In the genomic region with DNA sequence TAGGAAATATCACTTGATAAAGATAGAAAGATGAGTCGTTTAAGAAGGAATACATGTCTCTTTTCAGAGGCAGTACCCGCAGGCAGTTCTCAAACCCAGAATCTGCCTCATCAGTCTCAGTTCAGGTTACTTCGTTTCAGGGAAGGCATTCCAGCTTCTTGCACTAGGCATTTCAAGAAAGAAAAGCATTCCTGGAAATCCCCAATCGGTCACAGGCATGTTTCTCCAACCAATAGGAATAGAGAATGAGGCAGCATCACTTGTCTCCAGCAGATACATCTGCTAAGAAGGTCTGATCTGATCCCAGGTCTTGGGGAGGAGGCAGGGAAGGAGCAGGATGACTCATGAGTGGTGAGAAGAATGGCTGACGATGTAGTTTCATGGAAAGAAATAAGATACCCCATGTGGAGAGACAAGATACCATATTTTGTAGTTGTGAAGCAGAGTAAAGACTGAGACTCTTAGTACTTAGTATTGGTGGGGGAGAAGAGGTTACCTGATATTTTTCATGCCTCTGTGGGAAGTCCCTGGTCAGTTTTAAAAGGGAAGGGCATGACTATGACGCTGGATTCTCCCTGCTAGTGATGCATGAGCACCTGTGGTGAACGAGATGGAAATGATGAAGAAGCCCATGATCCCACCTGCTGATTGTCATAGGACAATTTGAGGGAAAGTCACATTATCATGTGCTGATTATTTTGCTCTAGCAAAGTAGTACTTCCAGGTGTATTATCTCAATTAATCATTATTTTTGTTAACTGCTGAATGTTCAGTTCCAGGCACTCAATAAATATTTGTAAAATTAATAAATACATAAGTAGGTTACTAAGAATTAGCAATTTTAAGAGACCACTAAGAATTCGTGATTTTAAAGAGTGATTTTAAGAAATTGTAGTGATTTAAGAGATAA, we compare ENCODE assay signal across 8 cellular contexts. TPM values are rescaled to one million over a fixed set of nuclear protein-coding genes. Genes with fewer than 3 reads are reported as not detected.
DNase-seq lines count a peak whose midpoint lies in the region; ATAC-seq and TF ChIP-seq lines count a peak whose summit lies in the region.

No MANE protein-coding gene starts in this region.

- peak overlapping the region in 1 of 4 donors; percentile 73 for H3K27ac ChIP-seq in body of pancreas
- H3K27ac ChIP-seq in iPS DF 6.9 (ENCODE audit: low read length), result no peak overlapping the region
- H3K27ac ChIP-seq in skin epidermis, result peak overlapping the region in 17 of 21 experiments; percentile 49 to 90 (median 64)

- ATAC-seq in GM21526 (IDR thresholded peaks at IDR 0.05; ENCODE audit: low FRiP score, unreplicated experiment), result peak; percentile 78
- ATAC-seq in SK-N-SH treated with all-trans-retinoic acid at 6 μM for 48 hours, result peak; percentile 100
- peak; percentile 96 for ATAC-seq in body of pancreas

- WGBS in body of pancreas, 2 donors, result 4 to 8% methylated on average over 8 of the region's 8 CpGs
- WGBS in iPS DF 6.9 (ENCODE audit: insufficient coverage, insufficient read length), result 100% methylated on average over 1 of the region's 8 CpGs

- TF ChIP-seq POLR2A in body of pancreas (IDR thresholded peaks at IDR 0.05), result no peak

- TF ChIP-seq CTCF in body of pancreas (IDR thresholded peaks at IDR 0.05), result no peak

- H3K9me3 ChIP-seq in body of pancreas (no peaks in the 10 kb centered on the region), iPS DF 6.9 (ENCODE audit: control insufficient read depth, insufficient read depth, low read length) (no peaks in the 10 kb centered on the region)

- DNase-seq in GM04503 (ENCODE audit: low read depth) (peak; percentile 68), HT-29 (ENCODE audit: low spot score) (peak; percentile 90), body of pancreas (peak in 3 of 4 donors; percentile 32 to 54 (median 38)), iPS DF 6.9 (ENCODE audit: low read depth, low spot score) (peak; percentile 90), cortex of kidney (lab: John Stamatoyannopoulos, UW) (no peak)

- no peaks in the 10 kb centered on the region for H3K4me1 ChIP-seq in body of pancreas
- H3K4me1 ChIP-seq in iPS DF 6.9 (ENCODE audit: control insufficient read depth, insufficient read depth, low read length), result peaks cover 1% of the 10 kb centered on the region; the same call in 1 of the 2 replicates

- H3K4me3 ChIP-seq in body of pancreas (no peak overlapping the region), iPS DF 6.9 (ENCODE audit: low read length) (no peak overlapping the region), skin epidermis (peak overlapping the region in 1 of 7 experiments; percentile 15)

- H3K27me3 ChIP-seq in body of pancreas (no peaks in the 10 kb centered on the region), iPS DF 6.9 (ENCODE audit: control insufficient read depth, insufficient read depth, low read length) (no peaks in the 10 kb centered on the region)

- no peaks in the 10 kb centered on the region for H3K36me3 ChIP-seq in body of pancreas (replicated peaks in 1 of 2; ENCODE audit: insufficient read depth in 1 of 2, low read depth in 2 of 2)
- no peaks in the 10 kb centered on the region for H3K36me3 ChIP-seq in iPS DF 6.9 (ENCODE audit: control insufficient read depth, insufficient read depth, low read length)

- intact Hi-C loops in body of pancreas (cut with DNase I), result no loop called here

TF ChIP-seq in SK-N-SH treated with all-trans-retinoic acid at 6 μM for 48 hours, 23 proteins besides CTCF, POLR2A, EP300 and RAD21:
- TF ChIP-seq ZC3H10 (CRISPR knock-in tag; IDR thresholded peaks at IDR 0.05), result no peak
- TF ChIP-seq ISL1 (CRISPR knock-in tag; IDR thresholded peaks at IDR 0.05), result no peak
- TF ChIP-seq, protein P1, sequence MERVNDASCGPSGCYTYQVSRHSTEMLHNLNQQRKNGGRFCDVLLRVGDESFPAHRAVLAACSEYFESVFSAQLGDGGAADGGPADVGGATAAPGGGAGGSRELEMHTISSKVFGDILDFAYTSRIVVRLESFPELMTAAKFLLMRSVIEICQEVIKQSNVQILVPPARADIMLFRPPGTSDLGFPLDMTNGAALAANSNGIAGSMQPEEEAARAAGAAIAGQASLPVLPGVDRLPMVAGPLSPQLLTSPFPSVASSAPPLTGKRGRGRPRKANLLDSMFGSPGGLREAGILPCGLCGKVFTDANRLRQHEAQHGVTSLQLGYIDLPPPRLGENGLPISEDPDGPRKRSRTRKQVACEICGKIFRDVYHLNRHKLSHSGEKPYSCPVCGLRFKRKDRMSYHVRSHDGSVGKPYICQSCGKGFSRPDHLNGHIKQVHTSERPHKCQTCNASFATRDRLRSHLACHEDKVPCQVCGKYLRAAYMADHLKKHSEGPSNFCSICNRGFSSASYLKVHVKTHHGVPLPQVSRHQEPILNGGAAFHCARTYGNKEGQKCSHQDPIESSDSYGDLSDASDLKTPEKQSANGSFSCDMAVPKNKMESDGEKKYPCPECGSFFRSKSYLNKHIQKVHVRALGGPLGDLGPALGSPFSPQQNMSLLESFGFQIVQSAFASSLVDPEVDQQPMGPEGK (CRISPR knock-in tag; IDR thresholded peaks at IDR 0.05; ENCODE audit: borderline replicate concordance), result no peak
- TF ChIP-seq ZFP30 (CRISPR knock-in tag; IDR thresholded peaks at IDR 0.05), result no peak
- no peak for TF ChIP-seq OSR1 (CRISPR knock-in tag; IDR thresholded peaks at IDR 0.05)
- no peak for TF ChIP-seq GLIS3 (CRISPR knock-in tag; IDR thresholded peaks at IDR 0.05)
- no peak for TF ChIP-seq TCF4 (CRISPR knock-in tag; IDR thresholded peaks at IDR 0.05; ENCODE audit: borderline replicate concordance)
- TF ChIP-seq ARNTL (CRISPR knock-in tag; IDR thresholded peaks at IDR 0.05; ENCODE audit: borderline replicate concordance, low read depth), result no peak
- TF ChIP-seq, protein P2, sequence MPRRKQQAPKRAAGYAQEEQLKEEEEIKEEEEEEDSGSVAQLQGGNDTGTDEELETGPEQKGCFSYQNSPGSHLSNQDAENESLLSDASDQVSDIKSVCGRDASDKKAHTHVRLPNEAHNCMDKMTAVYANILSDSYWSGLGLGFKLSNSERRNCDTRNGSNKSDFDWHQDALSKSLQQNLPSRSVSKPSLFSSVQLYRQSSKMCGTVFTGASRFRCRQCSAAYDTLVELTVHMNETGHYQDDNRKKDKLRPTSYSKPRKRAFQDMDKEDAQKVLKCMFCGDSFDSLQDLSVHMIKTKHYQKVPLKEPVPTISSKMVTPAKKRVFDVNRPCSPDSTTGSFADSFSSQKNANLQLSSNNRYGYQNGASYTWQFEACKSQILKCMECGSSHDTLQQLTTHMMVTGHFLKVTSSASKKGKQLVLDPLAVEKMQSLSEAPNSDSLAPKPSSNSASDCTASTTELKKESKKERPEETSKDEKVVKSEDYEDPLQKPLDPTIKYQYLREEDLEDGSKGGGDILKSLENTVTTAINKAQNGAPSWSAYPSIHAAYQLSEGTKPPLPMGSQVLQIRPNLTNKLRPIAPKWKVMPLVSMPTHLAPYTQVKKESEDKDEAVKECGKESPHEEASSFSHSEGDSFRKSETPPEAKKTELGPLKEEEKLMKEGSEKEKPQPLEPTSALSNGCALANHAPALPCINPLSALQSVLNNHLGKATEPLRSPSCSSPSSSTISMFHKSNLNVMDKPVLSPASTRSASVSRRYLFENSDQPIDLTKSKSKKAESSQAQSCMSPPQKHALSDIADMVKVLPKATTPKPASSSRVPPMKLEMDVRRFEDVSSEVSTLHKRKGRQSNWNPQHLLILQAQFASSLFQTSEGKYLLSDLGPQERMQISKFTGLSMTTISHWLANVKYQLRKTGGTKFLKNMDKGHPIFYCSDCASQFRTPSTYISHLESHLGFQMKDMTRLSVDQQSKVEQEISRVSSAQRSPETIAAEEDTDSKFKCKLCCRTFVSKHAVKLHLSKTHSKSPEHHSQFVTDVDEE (CRISPR knock-in tag; IDR thresholded peaks at IDR 0.05), result no peak
- TF ChIP-seq ZFP3 (CRISPR knock-in tag; IDR thresholded peaks at IDR 0.05), result no peak
- TF ChIP-seq BACH2 (CRISPR knock-in tag; IDR thresholded peaks at IDR 0.05; ENCODE audit: borderline replicate concordance), result no peak
- no peak for TF ChIP-seq SNAI2 (CRISPR knock-in tag; IDR thresholded peaks at IDR 0.05)
- TF ChIP-seq, protein P3, sequence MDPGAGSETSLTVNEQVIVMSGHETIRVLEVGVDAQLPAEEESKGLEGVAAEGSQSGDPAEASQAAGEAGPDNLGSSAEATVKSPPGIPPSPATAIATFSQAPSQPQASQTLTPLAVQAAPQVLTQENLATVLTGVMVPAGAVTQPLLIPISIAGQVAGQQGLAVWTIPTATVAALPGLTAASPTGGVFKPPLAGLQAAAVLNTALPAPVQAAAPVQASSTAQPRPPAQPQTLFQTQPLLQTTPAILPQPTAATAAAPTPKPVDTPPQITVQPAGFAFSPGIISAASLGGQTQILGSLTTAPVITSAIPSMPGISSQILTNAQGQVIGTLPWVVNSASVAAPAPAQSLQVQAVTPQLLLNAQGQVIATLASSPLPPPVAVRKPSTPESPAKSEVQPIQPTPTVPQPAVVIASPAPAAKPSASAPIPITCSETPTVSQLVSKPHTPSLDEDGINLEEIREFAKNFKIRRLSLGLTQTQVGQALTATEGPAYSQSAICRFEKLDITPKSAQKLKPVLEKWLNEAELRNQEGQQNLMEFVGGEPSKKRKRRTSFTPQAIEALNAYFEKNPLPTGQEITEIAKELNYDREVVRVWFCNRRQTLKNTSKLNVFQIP (CRISPR knock-in tag; IDR thresholded peaks at IDR 0.05; ENCODE audit: borderline replicate concordance, low read depth), result no peak
- no peak for TF ChIP-seq ZNF565 (CRISPR knock-in tag; conservative IDR thresholded peaks at IDR 0.05; ENCODE audit: low read depth)

RNA-seq across cellular contexts. Expression of a gene that starts 20.3 kb away (rescaled TPM):
- total RNA-seq in HT-29 (2014; rRNA removed; shearing (Covaris generic)), result not detected in 2 replicates
- 10 to 100 TPM; 20.5 to 30.3 TPM for total RNA-seq in body of pancreas

RNA-seq across cellular contexts. Expression of a gene that starts 27.2 kb away (rescaled TPM):
- total RNA-seq in HT-29 (2014; rRNA removed; shearing (Covaris generic)), result not detected in 2 replicates
- 10 to 100 TPM in 1 of 2 donors, under 1 TPM in 1; 0.99 to 10.4 TPM for total RNA-seq in body of pancreas

RNA-seq across cellular contexts. Expression of a gene that starts 56.5 kb away (rescaled TPM):
- not detected in 2 replicates for total RNA-seq in HT-29 (2014; rRNA removed; shearing (Covaris generic))
- total RNA-seq in body of pancreas, result 1 to 10 TPM in 1 of 2 donors, under 1 TPM in 1; 0.78 to 1.6 TPM

Comparison
In these comparisons a context has a peak if more than half of its experiments do, and no peak if none do; other contexts are left out.
1. RNA of a gene that starts 20.3 kb away (total RNA-seq): 20.5 to 30.3 TPM in body of pancreas; not detected in HT-29; every median in the first group is over 10 times any median in the second.
2. Peak in every context shown above with its lines, with median percentiles within 50 percentile points of each other: ATAC-seq.